ENCODE assay signal across 1 cellular context in the genomic region with DNA sequence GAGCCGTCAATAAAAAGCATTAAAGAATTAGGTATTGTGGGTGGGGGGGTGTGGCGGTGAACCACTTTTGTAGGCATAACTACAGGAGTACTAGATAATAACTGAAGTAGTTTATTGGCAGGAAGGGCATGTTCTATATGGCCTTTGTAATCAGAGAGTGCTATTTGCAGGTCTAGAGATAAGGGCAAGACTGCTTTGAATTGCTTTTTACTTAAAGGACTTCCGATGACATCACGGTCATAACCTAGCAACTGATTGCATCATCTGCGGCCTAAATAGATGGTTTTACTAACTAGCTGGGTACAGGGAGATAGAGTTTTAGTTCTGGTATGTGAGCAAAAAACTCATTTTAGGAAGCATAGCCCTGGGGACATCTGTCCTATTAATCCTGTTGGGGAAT.
TF ChIP-seq lines count a peak whose summit lies in the region.

No MANE protein-coding gene starts in this region.

TF ChIP-seq in IMR-90, 13 proteins besides CTCF, POLR2A, EP300 and RAD21:
- no peak for TF ChIP-seq MAFK (IDR thresholded peaks at IDR 0.05; ENCODE audit: low read depth, low read length)
- TF ChIP-seq CEBPB (IDR thresholded peaks at IDR 0.05; ENCODE audit: low read depth, low read length), result peak; percentile 31; the same call in 1 of the 2 replicates
- TF ChIP-seq MXI1 (IDR thresholded peaks at IDR 0.05; ENCODE audit: borderline replicate concordance, low read depth, low read length), result no peak
